In the genomic region with DNA sequence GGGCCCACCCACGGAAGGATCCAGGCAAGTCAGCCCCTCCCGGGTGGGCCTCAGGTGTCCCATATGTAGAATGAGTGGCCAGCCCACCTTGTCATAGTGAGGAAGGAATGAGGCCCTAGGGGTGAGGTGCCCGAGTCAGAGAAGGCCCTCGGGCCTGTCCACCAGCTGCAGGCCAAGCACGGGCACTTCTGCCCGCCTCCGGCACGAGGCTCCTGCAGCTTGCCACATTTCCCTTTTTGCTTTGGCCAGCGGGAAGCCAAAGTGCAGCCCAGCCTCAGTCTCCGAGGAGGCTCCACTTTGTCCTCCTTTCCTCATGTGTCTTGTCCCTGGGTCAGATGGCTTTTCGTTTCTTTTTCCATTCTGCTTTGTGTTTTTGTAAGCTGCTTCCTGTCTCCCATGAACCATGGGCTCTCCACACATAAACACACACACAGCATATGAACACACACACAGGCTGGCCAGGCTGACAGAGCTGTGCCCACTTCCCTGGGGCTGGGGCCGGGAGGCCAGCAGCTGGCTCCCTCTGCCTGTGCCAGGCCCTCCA, we compare ENCODE assay signal across 12 cellular contexts.
A peak's percentile ranks its signal among the peaks of the same experiment; 100 is the strongest.
DNase-seq lines count a peak whose midpoint lies in the region; TF ChIP-seq lines count a peak whose summit lies in the region.
"Had no signal": no experiment of that assay in that cellular context is flagged by ENCODE, and none has a peak within 500 bp of the region (broad histone marks: within the 10 kb centered on the region; RNA-seq: fewer than 3 reads in every experiment).

No MANE protein-coding gene starts in this region.

- peaks cover 12% of the 10 kb centered on the region for H3K36me3 ChIP-seq in A673 (ENCODE audit: insufficient read depth, low read length, poor library complexity, severe bottlenecking)
- peaks cover 83% of the 10 kb centered on the region for H3K36me3 ChIP-seq in NT2/D1 (ENCODE audit: insufficient read depth, insufficient read length, low read length)
- peaks cover 96% of the 10 kb centered on the region for H3K36me3 ChIP-seq in neutrophil
- H3K36me3 ChIP-seq in Karpas-422 (ENCODE audit: insufficient read depth, low read length) = peaks cover 36% of the 10 kb centered on the region; the same call in 1 of the 2 replicates

- H3K27me3 ChIP-seq in A673 (replicated peaks; ENCODE audit: insufficient read depth, low read depth, low read length, poor library complexity) (no peaks in the 10 kb centered on the region), NT2/D1 (ENCODE audit: insufficient read depth, insufficient read length) (no peaks in the 10 kb centered on the region), neutrophil (no peaks in the 10 kb centered on the region), Karpas-422 (ENCODE audit: low read length) (no peaks in the 10 kb centered on the region)

- DNase-seq in A673 (ENCODE audit: low spot score) (no peak), NT2/D1 (ENCODE audit: low read depth, low spot score) (no peak), endothelial cell (ENCODE audit: low spot score) (no peak), GOT3 (lab: John Stamatoyannopoulos, UW) (no peak), Karpas-422 (no peak)
- DNase-seq in effector CD8-positive, alpha-beta T cell (lab: John Stamatoyannopoulos, UW) = no peak
- no peak for DNase-seq in activated CD8-positive, alpha-beta memory T cell treated with anti-CD3 and anti-CD28 coated beads, Interleukin-2, amount 50 U/mL, for 48 hours
- DNase-seq: activated CD4-positive, alpha-beta T cell treated with anti-CD3 and anti-CD28 coated beads, Interleukin-2, amount 50 U/mL, for 48 hours; activated naive CD8-positive, alpha-beta T cell treated with anti-CD3 and anti-CD28 coated beads, Interleukin-2, amount 50 U/mL, for 24 hours; SIG-M5; stimulated activated CD8-positive, alpha-beta memory T cell treated with anti-CD3 and anti-CD28 coated beads, Interleukin-4, amount 100 ng/mL, for 48 hours had no signal

- peak overlapping the region; percentile 70 for H3K27ac Mint-ChIP-seq in endothelial cell (ENCODE audit: unreplicated experiment)
- H3K27ac Mint-ChIP-seq: activated naive CD8-positive, alpha-beta T cell treated with anti-CD3 and anti-CD28 coated beads, Interleukin-2, amount 50 U/mL, for 24 hours had no signal

- intact Hi-C loops in A673 (cut with micrococcal nuclease; ENCODE audit: unreplicated experiment) = loop anchor here (5.0 kb wide), 1 partner anchor 50 kb away; no protein-coding TSS in a partner anchor

- H4K20me1 ChIP-seq in Karpas-422 (ENCODE audit: insufficient read depth, low read depth, low read length) = peaks cover 4% of the 10 kb centered on the region; the same call in 1 of the 2 replicates

- no peak for TF ChIP-seq CTCF in A673 (conservative IDR thresholded peaks at IDR 0.05; ENCODE audit: low read depth, low read length)
- no peak for TF ChIP-seq CTCF in endothelial cell (IDR thresholded peaks at IDR 0.05; ENCODE audit: unreplicated experiment)
- TF ChIP-seq CTCF in neutrophil (IDR thresholded peaks at IDR 0.05) = no peak

- H3K36me3 Mint-ChIP-seq in endothelial cell (ENCODE audit: low read depth, unreplicated experiment) = peaks cover 15% of the 10 kb centered on the region

- no peaks in the 10 kb centered on the region for H3K4me1 Mint-ChIP-seq in endothelial cell (ENCODE audit: unreplicated experiment)
- H3K4me1 Mint-ChIP-seq: activated naive CD8-positive, alpha-beta T cell treated with anti-CD3 and anti-CD28 coated beads, Interleukin-2, amount 50 U/mL, for 24 hours had no signal

- no peaks in the 10 kb centered on the region for H3K9me2 ChIP-seq in Karpas-422 (replicated peaks; ENCODE audit: insufficient read depth, low read length)

- CTCF ChIA-PET in A673 (lab: Charles Lee) = interaction anchor here (0.6 kb wide), 1 partner anchor 25 kb away, joined by 5 read pairs; no protein-coding TSS in a partner anchor

- H3K9me3 ChIP-seq in A673 (ENCODE audit: low read depth, low read length, poor library complexity, severe bottlenecking) = no peaks in the 10 kb centered on the region
- peaks cover 6% of the 10 kb centered on the region; the same call in 1 of the 2 replicates for H3K9me3 ChIP-seq in NT2/D1 (ENCODE audit: insufficient read depth, low read length)
- H3K9me3 ChIP-seq in neutrophil = no peaks in the 10 kb centered on the region
- H3K9me3 ChIP-seq in Karpas-422 (ENCODE audit: low read length) = no peaks in the 10 kb centered on the region

- no peak overlapping the region for H3K4me3 ChIP-seq in A673 (ENCODE audit: low read depth, low read length, poor library complexity, severe bottlenecking)
- H3K4me3 ChIP-seq in NT2/D1 (ENCODE audit: insufficient read length, low read depth) = no peak overlapping the region
- no peak overlapping the region for H3K4me3 ChIP-seq in neutrophil (ENCODE audit: low read depth in 1 of 2, low read length in 1 of 2)
- H3K4me3 ChIP-seq in Karpas-422 (ENCODE audit: low read length) = no peak overlapping the region

- H3K79me2 ChIP-seq in Karpas-422 (ENCODE audit: low read length) = no peaks in the 10 kb centered on the region

- H3K27ac ChIP-seq in A673 (ENCODE audit: low read depth, low read length, poor library complexity, severe bottlenecking) (peak overlapping the region; percentile 51), neutrophil (peak overlapping the region; percentile 47), Karpas-422 (ENCODE audit: low read length) (no peak overlapping the region)

- H3K4me1 ChIP-seq in A673 (ENCODE audit: insufficient read depth, low read length, poor library complexity, severe bottlenecking) (peaks cover 13% of the 10 kb centered on the region), NT2/D1 (ENCODE audit: insufficient read depth, insufficient read length) (peaks cover 29% of the 10 kb centered on the region), neutrophil (ENCODE audit: control insufficient read depth in 1 of 2, insufficient read depth in 1 of 2, low read depth in 1 of 2, low read length in 1 of 2) (peaks cover 0 to 8% of the 10 kb centered on the region in 2 experiments), Karpas-422 (ENCODE audit: low read length) (no peaks in the 10 kb centered on the region)

- H3K9me3 Mint-ChIP-seq in endothelial cell (ENCODE audit: unreplicated experiment) = no peaks in the 10 kb centered on the region
- H3K9me3 Mint-ChIP-seq: activated naive CD8-positive, alpha-beta T cell treated with anti-CD3 and anti-CD28 coated beads, Interleukin-2, amount 50 U/mL, for 24 hours had no signal

- peaks cover 17% of the 10 kb centered on the region for H3K27me3 Mint-ChIP-seq in endothelial cell (ENCODE audit: unreplicated experiment)
- H3K27me3 Mint-ChIP-seq: activated naive CD8-positive, alpha-beta T cell treated with anti-CD3 and anti-CD28 coated beads, Interleukin-2, amount 50 U/mL, for 24 hours had no signal

- no peak overlapping the region for H2AFZ ChIP-seq in Karpas-422 (ENCODE audit: low read length)

- H3K9ac ChIP-seq in NT2/D1 (ENCODE audit: insufficient read length, low read depth) (peak overlapping the region; percentile 72), Karpas-422 (ENCODE audit: low read length) (no peak overlapping the region)

- no peak overlapping the region for H3K4me3 Mint-ChIP-seq in endothelial cell (ENCODE audit: unreplicated experiment)
- H3K4me3 Mint-ChIP-seq: activated naive CD8-positive, alpha-beta T cell treated with anti-CD3 and anti-CD28 coated beads, Interleukin-2, amount 50 U/mL, for 24 hours had no signal

- POLR2A ChIA-PET in A673 (lab: Charles Lee; ENCODE audit: low non-redundant PET) = no interaction called here

- BruUV-seq in A673 (replicated peaks; lab: Mats Ljungman, UMichigan) = no TSS peak

- H3K4me2 ChIP-seq in Karpas-422 (ENCODE audit: low read depth, low read length, poor library complexity, severe bottlenecking) = no peak overlapping the region
